21 cellular contexts compared by ENCODE assay signal in the genomic region with DNA sequence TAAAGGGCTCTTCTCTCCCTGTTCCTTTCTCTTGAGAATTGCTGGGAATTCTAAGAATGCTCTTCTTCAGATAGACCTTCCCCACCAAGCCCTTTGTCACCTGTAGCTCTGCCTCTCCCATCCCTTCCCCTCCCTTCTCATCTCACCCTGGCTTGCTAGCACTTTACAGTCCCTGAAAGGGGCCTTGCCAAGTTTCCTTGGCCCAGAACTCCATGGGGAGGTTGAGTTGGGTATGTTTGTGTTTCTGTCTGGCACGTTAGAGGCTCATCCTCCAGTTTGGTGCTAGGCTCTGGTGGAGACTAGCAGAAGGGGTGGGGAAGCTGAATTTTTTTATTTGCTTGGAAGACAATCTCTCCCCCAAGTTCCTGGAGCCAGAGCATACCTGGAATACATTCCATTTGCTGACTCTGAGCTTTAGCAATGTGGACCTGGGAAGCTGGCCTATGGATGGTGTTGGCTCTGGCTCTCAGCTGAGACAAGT. TPM values are rescaled to one million over a fixed set of nuclear protein-coding genes. Genes with fewer than 3 reads are reported as not detected.
DNase-seq lines count a peak whose midpoint lies in the region; ATAC-seq, FAIRE-seq and TF ChIP-seq lines count a peak whose summit lies in the region.
"Had no signal": no experiment of that assay in that cellular context is flagged by ENCODE, and none has a peak within 500 bp of the region (broad histone marks: within the 10 kb centered on the region; RNA-seq: fewer than 3 reads in every experiment).

No MANE protein-coding gene starts in this region.

- no peaks in the 10 kb centered on the region for H3K9me3 ChIP-seq in right lobe of liver
- no peaks in the 10 kb centered on the region for H3K9me3 ChIP-seq in tibial artery
- H3K9me3 ChIP-seq: Peyer's patch, suprapubic skin had no signal

- CTCF ChIA-PET in T-cell (lab: Charles Lee), result no interaction called here

- H3K4me3 ChIP-seq in right lobe of liver, result no peak overlapping the region
- H3K4me3 ChIP-seq in tibial artery, result no peak overlapping the region
- H3K4me3 ChIP-seq: cardiac muscle cell, neural progenitor cell, Peyer's patch, suprapubic skin had no signal

- peak in 2 of 4 donors; percentile 10 for ATAC-seq in right lobe of liver
- no peak for ATAC-seq in T-cell (replicated peaks in 1 of 4)
- ATAC-seq: sciatic nerve had no signal

- H3K27ac ChIP-seq in right lobe of liver, result peak overlapping the region; percentile 22 to 97 (median 55)
- H3K27ac ChIP-seq in tibial artery, result no peak overlapping the region
- H3K27ac ChIP-seq: cardiac muscle cell, neural progenitor cell, suprapubic skin had no signal

- H3K4me3 Mint-ChIP-seq in chondrocyte (ENCODE audit: unreplicated experiment) (no peak overlapping the region), T-cell (no peak overlapping the region)
- H3K4me3 Mint-ChIP-seq: activated naive CD4-positive, alpha-beta T cell treated with anti-CD3 and anti-CD28 coated beads, Interleukin-2, amount 10 ng/mL, durations not matched to agents 7 days and 5 days; neural progenitor cell; T-helper 1 cell treated with Interleukin-12 subunit alpha and Interleukin-12 subunit beta and Interleukin-4 antibody, amounts not matched to agents 30 μg/mL and 1 μg/mL, for 36 hours had no signal

- intact Hi-C loops in right lobe of liver (cut with DNase I), result no loop called here
- intact Hi-C loops in tibial artery (cut with DNase I; ENCODE audit: low total_unique reads), result no loop called here

- peaks cover 0 to 56% (median 15%) of the 10 kb centered on the region in 4 donors for H3K4me1 ChIP-seq in right lobe of liver
- H3K4me1 ChIP-seq in tibial artery, result peaks cover 0 to 16% (median 12%) of the 10 kb centered on the region in 4 donors

- no peak for FAIRE-seq in GM19239 (lab: Jason Lieb, UNC)
- FAIRE-seq: A204.1 had no signal

- POLR2A ChIA-PET in T-cell (lab: Charles Lee), result no interaction called here

- TF ChIP-seq CTCF in chondrocyte (IDR thresholded peaks at IDR 0.05) (no peak), right lobe of liver (IDR thresholded peaks at IDR 0.05) (no peak), tibial artery (IDR thresholded peaks at IDR 0.05) (no peak)

- no peaks in the 10 kb centered on the region for H3K9me3 Mint-ChIP-seq in chondrocyte (ENCODE audit: low read depth)
- no peaks in the 10 kb centered on the region for H3K9me3 Mint-ChIP-seq in T-cell
- H3K9me3 Mint-ChIP-seq: activated naive CD4-positive, alpha-beta T cell treated with anti-CD3 and anti-CD28 coated beads, Interleukin-2, amount 10 ng/mL, durations not matched to agents 7 days and 5 days; neural progenitor cell; T-helper 1 cell treated with Interleukin-12 subunit alpha and Interleukin-12 subunit beta and Interleukin-4 antibody, amounts not matched to agents 30 μg/mL and 1 μg/mL, for 36 hours had no signal

- H3K27me3 Mint-ChIP-seq in chondrocyte (ENCODE audit: low read depth) (no peaks in the 10 kb centered on the region), T-cell (no peaks in the 10 kb centered on the region)

- H3K27me3 ChIP-seq in right lobe of liver (no peaks in the 10 kb centered on the region), tibial artery (peaks cover 0 to 23% of the 10 kb centered on the region in 2 donors)
- H3K27me3 ChIP-seq: neural progenitor cell, Peyer's patch, suprapubic skin had no signal

- H3K36me3 Mint-ChIP-seq in chondrocyte (ENCODE audit: low read depth) (no peaks in the 10 kb centered on the region), T-cell (no peaks in the 10 kb centered on the region)
- H3K36me3 Mint-ChIP-seq: activated naive CD4-positive, alpha-beta T cell treated with anti-CD3 and anti-CD28 coated beads, Interleukin-2, amount 10 ng/mL, durations not matched to agents 7 days and 5 days had no signal

- peaks cover 0 to 22% (median 9%) of the 10 kb centered on the region in 4 donors for H3K36me3 ChIP-seq in right lobe of liver
- peaks cover 0 to 13% (median 0%) of the 10 kb centered on the region in 3 donors for H3K36me3 ChIP-seq in tibial artery
- H3K36me3 ChIP-seq: cardiac muscle cell, neural progenitor cell, suprapubic skin had no signal

- WGBS in right lobe of liver (ENCODE audit: insufficient coverage, low coverage, low lambda C conversion rate, missing lambda C conversion rate), result 10% methylated on average over 1 of the region's 1 CpG

- H3K4me1 Mint-ChIP-seq in chondrocyte (ENCODE audit: low read depth), result peaks cover 18% of the 10 kb centered on the region
- H3K4me1 Mint-ChIP-seq in T-cell, result peaks cover 18 to 23% (median 19%) of the 10 kb centered on the region in 3 donors

- H3K27ac Mint-ChIP-seq in chondrocyte (ENCODE audit: unreplicated experiment) (no peak overlapping the region), T-cell (no peak overlapping the region)
- H3K27ac Mint-ChIP-seq: activated naive CD4-positive, alpha-beta T cell treated with anti-CD3 and anti-CD28 coated beads, Interleukin-2, amount 10 ng/mL, durations not matched to agents 7 days and 5 days; neural progenitor cell; T-helper 1 cell treated with Interleukin-12 subunit alpha and Interleukin-12 subunit beta and Interleukin-4 antibody, amounts not matched to agents 30 μg/mL and 1 μg/mL, for 36 hours had no signal

- DNase-seq in SIG-M5 treated with dmso at 0.1 percent for 504 hours (lab: John Stamatoyannopoulos, UW; ENCODE audit: unreplicated experiment), result peak; percentile 23
- no peak for DNase-seq in SIG-M5 (lab: John Stamatoyannopoulos, UW)
- DNase-seq in chondrocyte (ENCODE audit: low spot score), result peak; percentile 13
- peak in 1 of 3 donors; percentile 78 for DNase-seq in right lobe of liver
- no peak for DNase-seq in T-cell
- no peak for DNase-seq in tibial artery
- no peak for DNase-seq in SW 1271 (lab: John Stamatoyannopoulos, UW)
- DNase-seq in GM19239 (ENCODE audit: insufficient read length, low spot score), result no peak
- DNase-seq: activated CD4-positive, CD25-positive, alpha-beta regulatory T cell treated with anti-CD3 and anti-CD28 coated beads, Interleukin-2, amount 50 U/mL, for 72 hours; activated CD8-positive, alpha-beta memory T cell treated with anti-CD3 and anti-CD28 coated beads, Interleukin-2, amount 50 U/mL, for 4 hours; activated naive CD4-positive, alpha-beta T cell treated with anti-CD3 and anti-CD28 coated beads, Interleukin-2, amount 10 ng/mL, durations not matched to agents 7 days and 5 days; C1 segment of cervical spinal cord; NCI-H1694 treated with DMSO at 0.1 percent for 48 hours; NCI-H510A treated with DMSO at 0.1 percent for 48 hours; Peyer's patch had no signal

- no peak for TF ChIP-seq POLR2A in right lobe of liver (IDR thresholded peaks at IDR 0.05)

RNA-seq across cellular contexts. Expression of a gene that starts 4.9 kb away (rescaled TPM):
- total RNA-seq in chondrocyte, result 0.95 to 1.2 TPM (median 1.0 TPM) in 3 replicates
- total RNA-seq in right lobe of liver, result 10 to 100 TPM; 15.9 to 65.4 (median 38.6) TPM
- 1 to 10 TPM in 1 of 5 donors, under 1 TPM in 4; 0.37 to 1.3 (median 0.59) TPM for total RNA-seq in T-cell

RNA-seq across cellular contexts. Expression of a gene that starts 24.0 kb away (rescaled TPM):
- total RNA-seq in chondrocyte (15.2 to 33.0 TPM (median 30.5 TPM) in 3 replicates), right lobe of liver (1 to 10 TPM; 1.6 to 8.0 (median 3.1) TPM), T-cell (1 to 10 TPM; 2.8 to 5.5 (median 4.3) TPM)

RNA-seq across cellular contexts. Expression of a gene that starts 56.8 kb away (rescaled TPM):
- total RNA-seq in chondrocyte (61.7 to 79.7 TPM (median 65.0 TPM) in 3 replicates), right lobe of liver (10 to 100 TPM; 13.5 to 44.9 (median 29.9) TPM), T-cell (100 to 1,000 TPM in 2 of 5 donors, 10 to 100 TPM in 3; 93.8 to 133 (median 96.7) TPM)

Comparison
In these comparisons a context has a peak if more than half of its experiments do, and no peak if none do; other contexts are left out.
1. DNase-seq: peak in SIG-M5 treated with dmso at 0.1 percent for 504 hours (single experiment) and chondrocyte (single experiment); none in SIG-M5 (single experiment), T-cell (0 of 34), tibial artery (0 of 2), SW 1271 (0 of 2) and GM19239 (single experiment).
2. H3K27ac ChIP-seq: peak in right lobe of liver (3 of 3); none in tibial artery (0 of 2).